In the genomic region with DNA sequence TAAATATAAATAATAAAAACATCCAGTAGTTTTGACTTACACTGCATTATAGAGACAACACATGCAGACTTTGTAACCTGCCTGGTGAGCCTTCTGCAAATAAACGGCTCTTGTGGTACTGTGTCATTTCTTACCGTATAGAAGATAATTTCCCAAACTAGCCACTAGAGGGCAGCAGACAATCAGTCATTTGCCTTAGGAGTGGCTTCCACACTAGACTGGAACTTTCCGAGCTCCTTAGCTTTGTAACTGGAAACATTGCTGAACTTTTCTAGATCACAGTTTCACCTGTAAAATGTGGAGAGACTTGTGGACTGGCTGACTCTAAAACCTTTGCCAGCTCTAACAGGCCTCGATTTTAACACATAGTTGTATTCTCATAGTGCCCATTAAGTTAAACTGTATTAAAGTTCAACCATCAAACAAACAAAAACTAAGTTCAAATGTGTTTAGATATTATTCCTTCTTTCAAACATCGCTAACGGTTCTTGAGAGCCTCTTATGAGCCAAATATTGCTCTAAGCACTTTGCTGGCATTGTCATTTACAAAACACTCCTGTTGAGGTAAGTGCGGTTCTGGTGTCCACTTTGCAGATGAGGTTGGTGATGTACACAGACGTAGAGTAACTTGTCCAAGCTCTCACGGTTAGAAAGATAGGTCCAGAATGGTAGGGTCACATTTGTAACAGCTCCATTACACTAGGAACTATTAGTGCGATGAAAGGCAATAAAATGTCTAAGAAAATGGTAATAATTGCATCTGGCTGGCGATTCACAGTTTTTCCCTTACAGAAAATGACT, we compare ENCODE assay signal across 8 cellular contexts.
DNase-seq lines count a peak whose midpoint lies in the region; ATAC-seq, FAIRE-seq and TF ChIP-seq lines count a peak whose summit lies in the region.

No MANE protein-coding gene starts in this region.

- no peaks in the 10 kb centered on the region for H3K27me3 ChIP-seq in A673 (replicated peaks; ENCODE audit: insufficient read depth, low read depth, low read length, poor library complexity)
- H3K27me3 ChIP-seq in GM12878 (replicated peaks in 1 of 2; ENCODE audit: control insufficient read depth in 2 of 2, insufficient read depth in 2 of 2, low read length in 1 of 2), result no peaks in the 10 kb centered on the region

- POLR2A ChIA-PET in A673 (lab: Charles Lee; ENCODE audit: low non-redundant PET) (no interaction called here), GM12878 (lab: Charles Lee) (interaction anchor here (1.1 kb wide), 1 partner anchor 989 kb away, joined by 3 read pairs; no protein-coding TSS in a partner anchor)

- no peaks in the 10 kb centered on the region for H3K79me2 ChIP-seq in GM12878 (ENCODE audit: control insufficient read depth, insufficient read depth, low read length)

- no peak for TF ChIP-seq POLR2A in GM12878 (IDR thresholded peaks at IDR 0.05; ENCODE audit: low read depth, low read length)

- 46% methylated on average over 11 of the region's 11 CpGs for WGBS in GM12878 (ENCODE audit: insufficient coverage, insufficient replicate concordance, low lambda C conversion rate, missing lambda C conversion rate)

- no peak overlapping the region for H3K27ac ChIP-seq in A673 (ENCODE audit: low read depth, low read length, poor library complexity, severe bottlenecking)
- no peak overlapping the region for H3K27ac ChIP-seq in GM12878 (ENCODE audit: control insufficient read depth, insufficient read depth)

- no TSS peak for BruUV-seq in A673 (replicated peaks; lab: Mats Ljungman, UMichigan)
- no TSS peak for BruUV-seq in GM12878 (replicated peaks; lab: Mats Ljungman, UMichigan)

- in situ Hi-C loops in GM12878 (cut with MboI), result loop anchor here (5.0 to 25.0 kb wide), 2 partner anchors 987 to 1292 kb away; no protein-coding TSS in a partner anchor

- RAD21 ChIA-PET in GM12878 (lab: Charles Lee; ENCODE audit: unreplicated experiment), result interaction anchor here (0.8 to 4.8 kb wide), 28 partner anchors 8 to 993 kb away, joined by 3 to 32 read pairs (median 4); no protein-coding TSS in a partner anchor

- intact Hi-C loops in A673 (cut with micrococcal nuclease; ENCODE audit: unreplicated experiment) (loop anchor here (1.0 to 5.0 kb wide), 8 partner anchors 118 to 1302 kb away; no protein-coding TSS in a partner anchor), GM12878 (cut with micrococcal nuclease; ENCODE audit: unreplicated experiment) (loop anchor here (1.0 to 10.0 kb wide), 10 partner anchors 132 to 1302 kb away; a partner anchor contains a TSS)

- ATAC-seq in GM18498 (IDR thresholded peaks at IDR 0.05; ENCODE audit: unreplicated experiment) (peak; percentile 88), HG02884 (IDR thresholded peaks at IDR 0.05; ENCODE audit: unreplicated experiment) (peak; percentile 94), GM12878 (peak; percentile 99)

- H3K9me3 ChIP-seq in A673 (ENCODE audit: low read depth, low read length, poor library complexity, severe bottlenecking) (no peaks in the 10 kb centered on the region), GM12878 (replicated peaks; ENCODE audit: control insufficient read depth, insufficient read depth, low read length) (no peaks in the 10 kb centered on the region)

- DNase-seq in A673 (ENCODE audit: low spot score) (peak; percentile 92), NCI-H1436 treated with DMSO at 0.1 percent for 48 hours (lab: John Stamatoyannopoulos, UW) (peak; percentile 62), SW480 (ENCODE audit: low spot score) (peak; percentile 65), GM12878 (ENCODE audit: low read depth, low spot score) (peak; percentile 66), iPS DF 19.7 (ENCODE audit: low read depth, low spot score) (peak; percentile 54)
- peak; percentile 1 to 76 (median 26) for DNase-seq in stimulated activated CD4-positive, alpha-beta T cell treated with anti-CD3 and anti-CD28 coated beads, Interleukin-12 subunit alpha, Interleukin-12 subunit beta, amount 100 ng/mL, for 48 hours (ENCODE audit: low read depth in 2 of 3, low spot score in 1 of 3)

- TF ChIP-seq CTCF in A673 (conservative IDR thresholded peaks at IDR 0.05; ENCODE audit: low read depth, low read length), result peak; percentile 79
- peak; percentile 62 to 94 (median 70); a peak in 5 of 6 replicates for TF ChIP-seq CTCF in GM12878 (IDR thresholded peaks at IDR 0.05 in 2 of 3, conservative IDR thresholded peaks at IDR 0.05 in 1 of 3; ENCODE audit: control insufficient read depth in 2 of 3, extremely low read depth in 1 of 3, insufficient read depth in 1 of 3, low read depth in 3 of 3, low read length in 3 of 3)

- H3K4me3 ChIP-seq in A673 (ENCODE audit: low read depth, low read length, poor library complexity, severe bottlenecking), result no peak overlapping the region
- H3K4me3 ChIP-seq in GM12878, result no peak overlapping the region

- CTCF ChIA-PET in A673 (lab: Charles Lee), result interaction anchor here (0.5 to 1.5 kb wide), 10 partner anchors 11 to 990 kb away, joined by 3 to 8 read pairs (median 4); no protein-coding TSS in a partner anchor
- CTCF ChIA-PET in GM12878 (lab: Yijun Ruan, JAX), result interaction anchor here (0.6 to 5.6 kb wide), 54 partner anchors 9 to 1300 kb away, joined by 3 to 46 read pairs (median 4); no protein-coding TSS in a partner anchor

- no peak overlapping the region for H3K9ac ChIP-seq in GM12878 (ENCODE audit: control insufficient read depth, insufficient read depth, low read length)

- H2AFZ ChIP-seq in GM12878 (ENCODE audit: control insufficient read depth, low read depth, low read length), result peak overlapping the region; percentile 49

- peak; percentile 98 for TF ChIP-seq RAD21 in GM12878 (IDR thresholded peaks at IDR 0.05; ENCODE audit: insufficient read depth, low read depth, low read length)

- no peak for TF ChIP-seq EP300 in GM12878 (IDR thresholded peaks at IDR 0.05; ENCODE audit: borderline replicate concordance in 1 of 2, control insufficient read depth in 1 of 2, low read depth in 2 of 2, low read length in 2 of 2)

- H3K4me2 ChIP-seq in GM12878 (ENCODE audit: control insufficient read depth, insufficient read depth), result no peak overlapping the region

- no peaks in the 10 kb centered on the region for H4K20me1 ChIP-seq in GM12878 (ENCODE audit: control insufficient read depth, insufficient read depth)

- H3K4me1 ChIP-seq in A673 (ENCODE audit: insufficient read depth, low read length, poor library complexity, severe bottlenecking) (peaks cover 4% of the 10 kb centered on the region), GM12878 (ENCODE audit: control insufficient read depth, insufficient read depth, low read length) (no peaks in the 10 kb centered on the region)

- SMC1A ChIA-PET in GM12878 (lab: Charles Lee; ENCODE audit: uncharacterized antibody, unreplicated experiment), result interaction anchor here (0.6 to 4.1 kb wide), 48 partner anchors 9 to 993 kb away, joined by 3 to 41 read pairs (median 4); no protein-coding TSS in a partner anchor

- no peaks in the 10 kb centered on the region for H3K36me3 ChIP-seq in A673 (ENCODE audit: insufficient read depth, low read length, poor library complexity, severe bottlenecking)
- H3K36me3 ChIP-seq in GM12878 (ENCODE audit: control insufficient read depth in 2 of 2, insufficient read depth in 2 of 2, low read length in 1 of 2), result no peaks in the 10 kb centered on the region

- peak; percentile 41 for FAIRE-seq in GM12878 (lab: Jason Lieb, UNC)

TF ChIP-seq in GM12878, 131 proteins besides CTCF, POLR2A, EP300 and RAD21 (continues in another document):
- TF ChIP-seq ZZZ3 (IDR thresholded peaks at IDR 0.05; ENCODE audit: control insufficient read depth, insufficient read length, low read depth), result no peak
- TF ChIP-seq, protein P1, sequence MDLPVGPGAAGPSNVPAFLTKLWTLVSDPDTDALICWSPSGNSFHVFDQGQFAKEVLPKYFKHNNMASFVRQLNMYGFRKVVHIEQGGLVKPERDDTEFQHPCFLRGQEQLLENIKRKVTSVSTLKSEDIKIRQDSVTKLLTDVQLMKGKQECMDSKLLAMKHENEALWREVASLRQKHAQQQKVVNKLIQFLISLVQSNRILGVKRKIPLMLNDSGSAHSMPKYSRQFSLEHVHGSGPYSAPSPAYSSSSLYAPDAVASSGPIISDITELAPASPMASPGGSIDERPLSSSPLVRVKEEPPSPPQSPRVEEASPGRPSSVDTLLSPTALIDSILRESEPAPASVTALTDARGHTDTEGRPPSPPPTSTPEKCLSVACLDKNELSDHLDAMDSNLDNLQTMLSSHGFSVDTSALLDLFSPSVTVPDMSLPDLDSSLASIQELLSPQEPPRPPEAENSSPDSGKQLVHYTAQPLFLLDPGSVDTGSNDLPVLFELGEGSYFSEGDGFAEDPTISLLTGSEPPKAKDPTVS (IDR thresholded peaks at IDR 0.05; ENCODE audit: low read depth, low read length), result peak; percentile 98
- peak; percentile 92 for TF ChIP-seq SMC3 (IDR thresholded peaks at IDR 0.05; ENCODE audit: borderline replicate concordance, low read length)
- no peak for TF ChIP-seq MYC (IDR thresholded peaks at IDR 0.05; ENCODE audit: insufficient read depth, insufficient read length, insufficient replicate concordance, low read length, severe bottlenecking)
- no peak for TF ChIP-seq ETV6 (conservative IDR thresholded peaks at IDR 0.05 in 1 of 2, IDR thresholded peaks at IDR 0.05 in 1 of 2; ENCODE audit: borderline replicate concordance in 1 of 2, low read depth in 1 of 2)
- TF ChIP-seq ZSCAN29 (IDR thresholded peaks at IDR 0.05), result no peak

Comparison
In these comparisons a context has a peak if more than half of its experiments do, and no peak if none do; other contexts are left out.
1. DNase-seq: peak in every context shown above with its lines; median percentile 92 in A673; 66 in GM12878; 65 in SW480; 62 in NCI-H1436 treated with DMSO at 0.1 percent for 48 hours; 54 in iPS DF 19.7; 26 in stimulated activated CD4-positive, alpha-beta T cell treated with anti-CD3 and anti-CD28 coated beads, Interleukin-12 subunit alpha, Interleukin-12 subunit beta, amount 100 ng/mL, for 48 hours.